9 cellular contexts compared by ENCODE assay signal in the genomic region with DNA sequence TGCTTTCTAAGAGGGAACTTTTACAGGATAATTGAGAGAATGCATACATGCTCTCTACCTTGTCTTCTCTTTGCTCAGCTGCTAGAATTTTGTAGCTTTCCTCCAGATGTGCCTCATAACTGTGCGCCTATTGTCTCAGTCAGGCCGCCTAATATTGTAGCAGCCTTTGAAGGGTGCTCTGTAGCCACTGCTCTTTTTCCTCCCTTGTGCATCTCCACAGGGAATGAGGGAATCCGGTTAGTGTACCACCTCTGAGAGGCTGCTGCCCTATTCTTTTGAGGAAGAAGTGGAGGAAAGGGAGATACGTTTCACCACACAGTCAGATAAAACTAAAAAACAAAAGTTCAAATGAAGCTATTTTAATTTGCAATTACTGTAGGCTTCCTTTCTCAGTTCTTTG.
"Had no signal": no experiment of that assay in that cellular context is flagged by ENCODE, and none has a peak within 500 bp of the region (broad histone marks: within the 10 kb centered on the region; RNA-seq: fewer than 3 reads in every experiment).

No MANE protein-coding gene starts in this region.

- DNase-seq: H9, HFFc6, IMR-90 had no signal

- H3K9me3 Mint-ChIP-seq: GM23338, H9, HFFc6 had no signal

- H3K4me3 ChIP-seq: GM23338, K562 had no signal

- ATAC-seq: GM23338, HCT116, K562 had no signal

- H3K4me3 Mint-ChIP-seq: GM23338, H9, HFFc6 had no signal

- H3K4me1 Mint-ChIP-seq: GM23338, H9 had no signal

- H3K4me2 ChIP-seq: GM23338 had no signal

- H3K27ac Mint-ChIP-seq: GM23338, H9, HFFc6 had no signal

- H2AFZ ChIP-seq: GM23338 had no signal

- FAIRE-seq: H1, H54, K562 had no signal

- H3K27ac ChIP-seq: HL-60 had no signal
